In the genomic region with DNA sequence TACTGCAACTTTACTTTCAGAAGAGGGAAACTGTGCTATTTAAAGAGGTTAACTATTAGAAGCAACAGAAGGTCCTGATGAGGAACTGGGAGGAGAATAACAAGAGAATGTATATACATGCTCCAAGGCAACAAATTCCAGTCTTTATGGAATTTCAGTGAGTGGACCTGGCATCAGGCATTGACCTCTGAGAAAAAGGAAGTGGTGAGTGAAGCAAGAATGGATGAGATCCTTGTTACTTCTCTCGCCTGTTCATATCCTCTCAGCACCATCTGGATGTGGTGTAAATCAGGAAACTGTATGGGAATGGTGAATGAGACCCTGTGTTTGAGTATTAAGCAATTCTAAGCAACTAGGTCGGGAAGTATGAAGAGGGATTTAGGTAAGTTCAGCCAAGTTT, we compare ENCODE assay signal across 1 cellular context.
A peak's percentile ranks its signal among the peaks of the same experiment; 100 is the strongest.
TF ChIP-seq lines count a peak whose summit lies in the region.

No MANE protein-coding gene starts in this region.

TF ChIP-seq in GM12878, 131 proteins besides CTCF, POLR2A, EP300 and RAD21:
- 0 out of 2 replicates have a peak, but pooled peaks have one; percentile 21 for TF ChIP-seq SPI1 (IDR thresholded peaks at IDR 0.05; ENCODE audit: borderline replicate concordance, insufficient read depth, low read depth, low read length)
- no peak for TF ChIP-seq ZSCAN29 (IDR thresholded peaks at IDR 0.05)
TF ChIP-seq in GM12878: peak in this region for 1.
